26 cellular contexts compared by ENCODE assay signal in the genomic region with DNA sequence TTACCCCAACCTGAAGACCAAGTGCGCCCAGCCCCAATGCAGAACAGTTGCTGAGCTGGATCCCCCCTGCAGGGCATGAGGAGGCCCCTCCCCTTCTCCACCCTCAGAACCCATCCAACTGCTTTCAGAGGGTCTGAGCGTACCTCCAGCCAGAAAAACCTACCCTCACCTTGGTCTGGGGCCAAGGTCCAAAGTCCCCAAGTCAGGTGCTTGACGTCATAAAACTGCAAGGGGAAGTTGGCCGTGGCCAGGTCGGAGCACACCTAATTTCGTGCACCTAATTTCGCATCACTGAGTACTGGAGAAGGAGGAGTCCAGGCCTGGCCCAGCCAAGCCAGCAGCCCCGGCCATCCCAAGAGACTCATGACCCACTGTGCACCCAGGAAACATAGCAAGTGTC.
"Had no signal": no experiment of that assay in that cellular context is flagged by ENCODE, and none has a peak within 500 bp of the region (broad histone marks: within the 10 kb centered on the region; RNA-seq: fewer than 3 reads in every experiment).

No MANE protein-coding gene starts in this region.

- H3K27me3 ChIP-seq: ascending aorta, brain microvascular endothelial cell, gastrocnemius medialis, right atrium auricular region, testis had no signal

- FAIRE-seq: islet of Langerhans, urothelium cell line had no signal

- H3K9me3 ChIP-seq: ascending aorta, gastrocnemius medialis, right atrium auricular region, testis had no signal

- ATAC-seq: effector memory CD8-positive, alpha-beta T cell; gastrocnemius medialis; naive thymus-derived CD8-positive, alpha-beta T cell; stimulated activated naive CD8-positive, alpha-beta T cell treated with anti-CD3 and anti-CD28 coated beads, Interleukin-15, Interleukin-2, amounts not matched to agents 100 U/mL and 50 U/mL, for 24 hours had no signal

- H3K4me3 ChIP-seq: ascending aorta, gastrocnemius medialis, right atrium auricular region, testis had no signal

- H3K27ac ChIP-seq: ascending aorta, brain microvascular endothelial cell, gastrocnemius medialis, right atrium auricular region, testis had no signal

- H3K4me1 ChIP-seq: ascending aorta, gastrocnemius medialis, right atrium auricular region, testis had no signal

- H3K36me3 ChIP-seq: ascending aorta, brain microvascular endothelial cell, gastrocnemius medialis, right atrium auricular region had no signal

- DNase-seq: activated CD4-positive, alpha-beta memory T cell treated with anti-CD3 and anti-CD28 coated beads, Interleukin-2, amount 10 ng/mL, durations not matched to agents 7 days and 5 days; activated CD4-positive, alpha-beta T cell treated with anti-CD3 and anti-CD28 coated beads for 1 hour; activated CD4-positive, alpha-beta T cell treated with anti-CD3 and anti-CD28 coated beads, Interleukin-2, amount 10 ng/mL, durations not matched to agents 7 days and 5 days; activated CD8-positive, alpha-beta memory T cell treated with anti-CD3 and anti-CD28 coated beads, Interleukin-2, amount 50 U/mL, for 48 hours; activated gamma-delta T cell; activated naive CD4-positive, alpha-beta T cell treated with anti-CD3 and anti-CD28 coated beads, Interleukin-2, amount 10 ng/mL, durations not matched to agents 7 days and 5 days; activated naive CD8-positive, alpha-beta T cell treated with anti-CD3 and anti-CD28 coated beads, Interleukin-2, amount 10 ng/mL, durations not matched to agents 7 days and 5 days; activated T-cell treated with anti-CD3 and anti-CD28 coated beads, Interleukin-2, amount 50 U/mL, for 24 hours; brain microvascular endothelial cell; cortex of kidney; effector memory CD8-positive, alpha-beta T cell; erythroblast; gastrocnemius medialis; glutamatergic neuron; naive thymus-derived CD8-positive, alpha-beta T cell; nucleus accumbens; stimulated activated CD4-positive, alpha-beta T cell treated with anti-CD3 and anti-CD28 coated beads, Interleukin-2, amount 100 ng/mL, for 48 hours; stimulated activated naive CD8-positive, alpha-beta T cell treated with anti-CD3 and anti-CD28 coated beads, Interleukin-15, Interleukin-2, amounts not matched to agents 100 U/mL and 50 U/mL, for 24 hours; SW 1271; T-helper 9 cell; testis; trophoblast cell had no signal
